ENCODE assay signal across 29 cellular contexts in genomic region chr7:109473172-109473571, GRCh38.
"Had no signal": no experiment of that assay in that cellular context is flagged by ENCODE, and none has a peak within 500 bp of the region (broad histone marks: within the 10 kb centered on the region; RNA-seq: fewer than 3 reads in every experiment).

No MANE protein-coding gene starts in this region.

- H3K27me3 ChIP-seq: neural progenitor cell, ovary, spleen, suprapubic skin, testis, tibial artery, transverse colon, vagina had no signal

- H3K27ac ChIP-seq: neural progenitor cell, ovary, parathyroid adenoma, psoas muscle, skin epidermis, spleen, suprapubic skin, testis, tibial artery, transverse colon, vagina had no signal

- H3K9me3 ChIP-seq: ovary, psoas muscle, spleen, suprapubic skin, testis, tibial artery, transverse colon, vagina had no signal

- H3K4me2 ChIP-seq: neural progenitor cell, smooth muscle cell had no signal

- H2AFZ ChIP-seq: neural progenitor cell, parathyroid adenoma had no signal

- FAIRE-seq: urothelium cell line had no signal

- DNase-seq: naive thymus-derived CD4-positive, alpha-beta T cell; natural killer cell; occipital lobe; ovary; posterior cingulate gyrus; psoas muscle; right cardiac atrium; spleen; stimulated activated CD4-positive, alpha-beta T cell treated with anti-CD3 and anti-CD28 coated beads, Interleukin-12 subunit alpha, Interleukin-12 subunit beta, amount 100 ng/mL, for 4 hours; stimulated activated CD4-positive, alpha-beta T cell treated with anti-CD3 and anti-CD28 coated beads, Interleukin-1b, Interleukin-23, amount 100 ng/mL, for 48 hours; stimulated activated CD4-positive, alpha-beta T cell treated with anti-CD3 and anti-CD28 coated beads, Interleukin-4, amount 100 ng/mL, for 1 hour; stimulated activated CD4-positive, alpha-beta T cell treated with anti-CD3 and anti-CD28 coated beads, Interleukin-4, amount 100 ng/mL, for 4 hours; stimulated activated CD8-positive, alpha-beta memory T cell treated with anti-CD3 and anti-CD28 coated beads, Interleukin-4, amount 100 ng/mL, for 48 hours; stimulated activated naive CD4-positive, alpha-beta T cell; stimulated activated naive CD8-positive, alpha-beta T cell treated with anti-CD3 and anti-CD28 coated beads, Interleukin-15, amount 100 ng/mL, for 72 hours; stimulated activated naive CD8-positive, alpha-beta T cell treated with anti-CD3 and anti-CD28 coated beads, Interleukin-15, Interleukin-2, amounts not matched to agents 100 U/mL and 50 U/mL, for 24 hours; substantia nigra; testis; tibial artery; transverse colon had no signal

- H3K4me1 ChIP-seq: neural progenitor cell, parathyroid adenoma, psoas muscle, spleen, suprapubic skin, testis, tibial artery, transverse colon, vagina had no signal

- H3K79me2 ChIP-seq: parathyroid adenoma had no signal

- H3K36me3 ChIP-seq: neural progenitor cell, ovary, spleen, suprapubic skin, tibial artery, transverse colon, vagina had no signal

- H3K9ac ChIP-seq: neural progenitor cell, parathyroid adenoma had no signal

- H3K4me3 ChIP-seq: neural progenitor cell, ovary, psoas muscle, skin epidermis, smooth muscle cell, spleen, suprapubic skin, testis, tibial artery, transverse colon, vagina had no signal

- ATAC-seq: naive thymus-derived CD4-positive, alpha-beta T cell; natural killer cell; psoas muscle; right cardiac atrium; sciatic nerve; stimulated activated memory B cell treated with anti-CD40 and anti-IgM and Interleukin-4, amounts not matched to agents 10 μg/mL and 1 μg/mL and 100 μg/mL, for 72 hours; stimulated activated naive CD8-positive, alpha-beta T cell treated with anti-CD3 and anti-CD28 coated beads, Interleukin-15, amount 100 ng/mL, for 72 hours; stimulated activated naive CD8-positive, alpha-beta T cell treated with anti-CD3 and anti-CD28 coated beads, Interleukin-15, Interleukin-2, amounts not matched to agents 100 U/mL and 50 U/mL, for 24 hours had no signal
